24 cellular contexts compared by ENCODE assay signal in genomic region chr7:101156866-101157589, GRCh38. TPM values are rescaled to one million over a fixed set of nuclear protein-coding genes. Genes with fewer than 3 reads are reported as not detected.
DNase-seq lines count a peak whose midpoint lies in the region; ATAC-seq and TF ChIP-seq lines count a peak whose summit lies in the region.
"Had no signal": no experiment of that assay in that cellular context is flagged by ENCODE, and none has a peak within 500 bp of the region (broad histone marks: within the 10 kb centered on the region; RNA-seq: fewer than 3 reads in every experiment).

No MANE protein-coding gene starts in this region.

- peaks cover 10% of the 10 kb centered on the region for H3K36me3 Mint-ChIP-seq in T-helper 2 cell treated with Interferon-gamma antibody and Interleukin-4, amounts not matched to agents 5 μg/mL and 100 μg/mL, for 36 hours (ENCODE audit: low read depth)
- H3K36me3 Mint-ChIP-seq in endodermal cell (ENCODE audit: low read depth), result peaks cover 17% of the 10 kb centered on the region

- H2AK5ac ChIP-seq in trophoblast cell (ENCODE audit: low read length), result no peak overlapping the region

- H2AFZ ChIP-seq in OCI-LY3 (ENCODE audit: low read depth, low read length) (no peak overlapping the region), trophoblast cell (ENCODE audit: insufficient read depth, low read length, poor library complexity) (no peak overlapping the region)

- H3K18ac ChIP-seq in trophoblast cell (ENCODE audit: low read length), result no peak overlapping the region

- no peak overlapping the region for H3K27ac Mint-ChIP-seq in T-helper 2 cell treated with Interferon-gamma antibody and Interleukin-4, amounts not matched to agents 5 μg/mL and 100 μg/mL, for 36 hours
- H3K27ac Mint-ChIP-seq in endodermal cell, result no peak overlapping the region
- H3K27ac Mint-ChIP-seq: activated naive CD8-positive, alpha-beta T cell treated with anti-CD3 and anti-CD28 coated beads for 36 hours; CD4-positive, CD25-positive, alpha-beta regulatory T cell; stimulated activated effector memory CD8-positive, alpha-beta T cell treated with anti-CD3 and anti-CD28 coated beads, Interleukin-12 subunit alpha, Interleukin-12 subunit beta, amount 100 ng/mL, for 72 hours had no signal

- WGBS in endodermal cell (ENCODE audit: insufficient coverage in 1 of 2, insufficient read length in 1 of 2), 2 experiments, result 87 to 89% methylated on average over 11 to 14 of the region's 14 CpGs
- no CpG with 5 or more reads among the region's 14 CpGs for WGBS in trophoblast cell (ENCODE audit: extremely low coverage, insufficient coverage, insufficient read length)

- H3K4me2 ChIP-seq in OCI-LY3 (ENCODE audit: low read length) (peak overlapping the region; percentile 44), trophoblast cell (ENCODE audit: low read length) (peak overlapping the region; percentile 13)

- H3K27me3 ChIP-seq in OCI-LY3 (ENCODE audit: low read depth, low read length) (no peaks in the 10 kb centered on the region), endodermal cell (ENCODE audit: control insufficient read depth, insufficient read depth, low read length, poor library complexity, severe bottlenecking) (peaks cover 9% of the 10 kb centered on the region), trophoblast cell (ENCODE audit: insufficient read depth, low read length) (no peaks in the 10 kb centered on the region), WERI-Rb-1 (ENCODE audit: insufficient read depth, low read depth, severe bottlenecking) (peaks cover 78% of the 10 kb centered on the region)
- H3K27me3 ChIP-seq: breast epithelium, upper lobe of left lung had no signal

- ATAC-seq in HG02938 (IDR thresholded peaks at IDR 0.05; ENCODE audit: unreplicated experiment), result no peak
- ATAC-seq: stimulated activated effector memory CD8-positive, alpha-beta T cell treated with anti-CD3 and anti-CD28 coated beads, Interleukin-12 subunit alpha, Interleukin-12 subunit beta, amount 100 ng/mL, for 72 hours had no signal

- H3K27me3 Mint-ChIP-seq in T-helper 2 cell treated with Interferon-gamma antibody and Interleukin-4, amounts not matched to agents 5 μg/mL and 100 μg/mL, for 36 hours (ENCODE audit: low read depth), result peaks cover 13% of the 10 kb centered on the region
- peaks cover 28% of the 10 kb centered on the region for H3K27me3 Mint-ChIP-seq in endodermal cell (ENCODE audit: insufficient read depth)

- H3K14ac ChIP-seq in trophoblast cell (ENCODE audit: low read length), result peak overlapping the region; percentile 3

- no peak overlapping the region for H3K9ac ChIP-seq in OCI-LY3 (ENCODE audit: low read length)
- no peak overlapping the region for H3K9ac ChIP-seq in endodermal cell (ENCODE audit: extremely low read depth, low read length, poor library complexity, severe bottlenecking)
- H3K9ac ChIP-seq in trophoblast cell (ENCODE audit: low read length), result no peak overlapping the region

- no peak overlapping the region for H4K8ac ChIP-seq in trophoblast cell (ENCODE audit: low read depth, low read length)

- H3K9me3 Mint-ChIP-seq in T-helper 2 cell treated with Interferon-gamma antibody and Interleukin-4, amounts not matched to agents 5 μg/mL and 100 μg/mL, for 36 hours, result no peaks in the 10 kb centered on the region
- H3K9me3 Mint-ChIP-seq in endodermal cell, result peaks cover 3% of the 10 kb centered on the region
- H3K9me3 Mint-ChIP-seq: stimulated activated effector memory CD8-positive, alpha-beta T cell treated with anti-CD3 and anti-CD28 coated beads, Interleukin-12 subunit alpha, Interleukin-12 subunit beta, amount 100 ng/mL, for 72 hours had no signal

- peaks cover 21% of the 10 kb centered on the region for H3K79me1 ChIP-seq in trophoblast cell (ENCODE audit: low read length)

- H3K27ac ChIP-seq in OCI-LY3 (ENCODE audit: low read length) (peak overlapping the region; percentile 66), endodermal cell (ENCODE audit: low read depth, low read length) (no peak overlapping the region), trophoblast cell (ENCODE audit: low read depth, low read length) (peak overlapping the region; percentile 34), WERI-Rb-1 (no peak overlapping the region)
- H3K27ac ChIP-seq: breast epithelium, SJCRH30, skin epidermis, upper lobe of left lung had no signal

- H2BK120ac ChIP-seq in trophoblast cell (ENCODE audit: insufficient read depth, low read length, poor library complexity), result peak overlapping the region; percentile 16

- H3K4me3 Mint-ChIP-seq in T-helper 2 cell treated with Interferon-gamma antibody and Interleukin-4, amounts not matched to agents 5 μg/mL and 100 μg/mL, for 36 hours, result peak overlapping the region; percentile 28
- no peak overlapping the region for H3K4me3 Mint-ChIP-seq in endodermal cell
- H3K4me3 Mint-ChIP-seq: activated naive CD8-positive, alpha-beta T cell treated with anti-CD3 and anti-CD28 coated beads for 36 hours; stimulated activated effector memory CD8-positive, alpha-beta T cell treated with anti-CD3 and anti-CD28 coated beads, Interleukin-12 subunit alpha, Interleukin-12 subunit beta, amount 100 ng/mL, for 72 hours had no signal

- no peak overlapping the region for H3K23ac ChIP-seq in trophoblast cell (ENCODE audit: low read length)

- H3K4me1 Mint-ChIP-seq in T-helper 2 cell treated with Interferon-gamma antibody and Interleukin-4, amounts not matched to agents 5 μg/mL and 100 μg/mL, for 36 hours (ENCODE audit: low read depth), result peaks cover 8% of the 10 kb centered on the region
- peaks cover 7% of the 10 kb centered on the region for H3K4me1 Mint-ChIP-seq in endodermal cell

- DNase-seq in T-helper 2 cell treated with Interferon-gamma antibody and Interleukin-4, amounts not matched to agents 5 μg/mL and 100 μg/mL, for 36 hours (ENCODE audit: low spot score), result no peak
- DNase-seq in T-helper 2 cell, result no peak
- DNase-seq in endodermal cell, result peak; percentile 63
- DNase-seq in trophoblast cell, result peak; percentile 90 to 93
- DNase-seq in activated effector memory CD4-positive, alpha-beta T cell treated with Interleukin-2 at 50 U/mL for 16 hours, result no peak
- no peak for DNase-seq in WERI-Rb-1
- DNase-seq: activated CD4-positive, alpha-beta T cell treated with anti-CD3 and anti-CD28 coated beads for 48 hours; activated naive CD8-positive, alpha-beta T cell treated with anti-CD3 and anti-CD28 coated beads for 36 hours; activated T-cell treated with anti-CD3 and anti-CD28 coated beads for 4 hours; CD4-positive, CD25-positive, alpha-beta regulatory T cell; DND-41; NCI-H1694 treated with DMSO at 0.1 percent for 48 hours; NCI-H446 treated with DMSO at 0.1 percent for 48 hours; SJCRH30; upper lobe of left lung had no signal

- no peaks in the 10 kb centered on the region for H4K20me1 ChIP-seq in OCI-LY3 (ENCODE audit: insufficient read depth, low read length)

- H3K9me3 ChIP-seq in OCI-LY3 (ENCODE audit: insufficient read depth, low read length) (no peaks in the 10 kb centered on the region), endodermal cell (ENCODE audit: control insufficient read depth, low read length) (no peaks in the 10 kb centered on the region), trophoblast cell (ENCODE audit: insufficient read depth, low read depth, low read length) (no peaks in the 10 kb centered on the region), WERI-Rb-1 (ENCODE audit: severe bottlenecking) (peaks cover 5% of the 10 kb centered on the region)
- H3K9me3 ChIP-seq: breast epithelium, SJCRH30, upper lobe of left lung had no signal

- TF ChIP-seq CTCF in OCI-LY3 (IDR thresholded peaks at IDR 0.05; ENCODE audit: low read depth, low read length) (no peak), endodermal cell (conservative IDR thresholded peaks at IDR 0.05) (no peak), WERI-Rb-1 (IDR thresholded peaks at IDR 0.05; ENCODE audit: low read depth, low read length) (no peak)

- H2BK5ac ChIP-seq in trophoblast cell (ENCODE audit: low read depth, low read length, poor library complexity), result peak overlapping the region; percentile 29

- H3K4me1 ChIP-seq in OCI-LY3 (ENCODE audit: low read length), result peaks cover 25% of the 10 kb centered on the region
- no peaks in the 10 kb centered on the region for H3K4me1 ChIP-seq in endodermal cell (ENCODE audit: control insufficient read depth, insufficient read depth, low read length)
- H3K4me1 ChIP-seq in trophoblast cell (ENCODE audit: control insufficient read depth in 1 of 2, insufficient read depth in 2 of 2, low read length in 2 of 2), result peaks cover 33 to 47% of the 10 kb centered on the region in 2 experiments

- H3K4ac ChIP-seq in trophoblast cell (ENCODE audit: low read depth, low read length), result no peak overlapping the region

- no peak overlapping the region for H4K12ac ChIP-seq in trophoblast cell (ENCODE audit: low read depth, low read length)

- H2BK12ac ChIP-seq in trophoblast cell (ENCODE audit: low read length), result peak overlapping the region; percentile 15

- H3K4me3 ChIP-seq in OCI-LY3 (ENCODE audit: low read length), result no peak overlapping the region
- H3K4me3 ChIP-seq in endodermal cell (ENCODE audit: low read length), result no peak overlapping the region
- no peak overlapping the region for H3K4me3 ChIP-seq in trophoblast cell (ENCODE audit: low read depth, low read length)
- H3K4me3 ChIP-seq in WERI-Rb-1 (ENCODE audit: low read depth, low read length), result no peak overlapping the region
- H3K4me3 ChIP-seq: breast epithelium, SJCRH30, skin epidermis, upper lobe of left lung had no signal

- H3K79me2 ChIP-seq in OCI-LY3 (ENCODE audit: low read length) (peaks cover 20% of the 10 kb centered on the region), trophoblast cell (ENCODE audit: control insufficient read depth, insufficient read depth, low read length, poor library complexity) (peaks cover 8% of the 10 kb centered on the region)

- H3K36me3 ChIP-seq in OCI-LY3 (replicated peaks; ENCODE audit: low read depth, low read length), result peaks cover 32% of the 10 kb centered on the region
- peaks cover 8% of the 10 kb centered on the region for H3K36me3 ChIP-seq in endodermal cell (ENCODE audit: control insufficient read depth, insufficient read depth, low read length)
- peaks cover 15 to 19% of the 10 kb centered on the region in 2 experiments for H3K36me3 ChIP-seq in trophoblast cell (ENCODE audit: control insufficient read depth in 1 of 2, insufficient read depth in 2 of 2, low read length in 2 of 2)
- no peaks in the 10 kb centered on the region for H3K36me3 ChIP-seq in WERI-Rb-1
- H3K36me3 ChIP-seq: breast epithelium, SJCRH30 had no signal

- peak overlapping the region; percentile 58 for H4K91ac ChIP-seq in trophoblast cell (ENCODE audit: low read depth, low read length)

RNA-seq across cellular contexts. Expression of gene AP1S1, which starts 2.8 kb away (rescaled TPM):
- total RNA-seq in endodermal cell, result 10 to 100 TPM; 43.8 to 50.2 TPM
- 59.8 TPM for polyA plus RNA-seq in endodermal cell (2013, experiment 1 of 2)
- 59.3 TPM for polyA plus RNA-seq in endodermal cell (2013, experiment 2 of 2)
- 59.2 and 61.3 TPM in 2 replicates for polyA plus RNA-seq in trophoblast cell (2013)

RNA-seq across cellular contexts. Expression of gene VGF, which starts 8.3 kb away (rescaled TPM):
- 1 to 10 TPM in 1 of 2 donors, not detected in 1; 2.8 TPM for total RNA-seq in endodermal cell
- 2.1 TPM for polyA plus RNA-seq in endodermal cell (2013, experiment 1 of 2)
- polyA plus RNA-seq in endodermal cell (2013, experiment 2 of 2), result 5.1 TPM
- 6.3 and 7.2 TPM in 2 replicates for polyA plus RNA-seq in trophoblast cell (2013)
- total RNA-seq: activated naive CD8-positive, alpha-beta T cell treated with anti-CD3 and anti-CD28 coated beads for 36 hours; CD4-positive, CD25-positive, alpha-beta regulatory T cell; mononuclear cell had no signal
- polyA plus RNA-seq: CD4-positive, CD25-positive, alpha-beta regulatory T cell had no signal

RNA-seq across cellular contexts. Expression of gene NAT16, which starts 23.1 kb away (rescaled TPM):
- under 1 TPM; 0.15 to 0.20 TPM for total RNA-seq in endodermal cell
- 1.4 TPM for polyA plus RNA-seq in endodermal cell (2013, experiment 1 of 2)
- polyA plus RNA-seq in endodermal cell (2013, experiment 2 of 2), result 0.95 TPM
- not detected in 2 replicates for polyA plus RNA-seq in trophoblast cell (2013)
- total RNA-seq: activated naive CD8-positive, alpha-beta T cell treated with anti-CD3 and anti-CD28 coated beads for 36 hours; breast epithelium; CD4-positive, CD25-positive, alpha-beta regulatory T cell; kidney epithelial cell; LHCN-M2; mononuclear cell; SJCRH30; upper lobe of left lung had no signal
- polyA plus RNA-seq: CD4-positive, CD25-positive, alpha-beta regulatory T cell had no signal

RNA-seq across cellular contexts. Expression of gene SERPINE1, which starts 30.1 kb away (rescaled TPM):
- 1 to 10 TPM in 1 of 2 donors, under 1 TPM in 1; 0.89 to 4.9 TPM for total RNA-seq in endodermal cell
- polyA plus RNA-seq in endodermal cell (2013, experiment 1 of 2), result 6.6 TPM
- polyA plus RNA-seq in endodermal cell (2013, experiment 2 of 2), result 8.2 TPM
- polyA plus RNA-seq in trophoblast cell (2013), result 148 and 173 TPM in 2 replicates
- polyA plus RNA-seq: CD4-positive, CD25-positive, alpha-beta regulatory T cell had no signal

RNA-seq across cellular contexts. Expression of gene MOGAT3, which starts 43.8 kb away (rescaled TPM):
- total RNA-seq in endodermal cell, result 1 to 10 TPM in 1 of 2 donors, not detected in 1; 1.3 TPM
- not detected for polyA plus RNA-seq in endodermal cell (2013, experiment 1 of 2)
- not detected for polyA plus RNA-seq in endodermal cell (2013, experiment 2 of 2)
- polyA plus RNA-seq in trophoblast cell (2013), result 0.04 TPM in 1 of 2 replicates, not detected in the other
- total RNA-seq: A172; activated naive CD8-positive, alpha-beta T cell treated with anti-CD3 and anti-CD28 coated beads for 36 hours; CD4-positive, CD25-positive, alpha-beta regulatory T cell; kidney epithelial cell; LHCN-M2; mononuclear cell; SJCRH30; upper lobe of left lung had no signal
- polyA plus RNA-seq: CD4-positive, CD25-positive, alpha-beta regulatory T cell had no signal

Comparison
In these comparisons a context has a peak if more than half of its experiments do, and no peak if none do; other contexts are left out.
1. DNase-seq: peak in endodermal cell (single experiment) and trophoblast cell (2 of 2); none in T-helper 2 cell treated with Interferon-gamma antibody and Interleukin-4, amounts not matched to agents 5 μg/mL and 100 μg/mL, for 36 hours (single experiment), T-helper 2 cell (0 of 5), activated effector memory CD4-positive, alpha-beta T cell treated with Interleukin-2 at 50 U/mL for 16 hours (single experiment) and WERI-Rb-1 (single experiment).
2. H3K27ac ChIP-seq: peak in OCI-LY3 (single experiment) and trophoblast cell (single experiment); none in endodermal cell (single experiment) and WERI-Rb-1 (single experiment).